ENCODE assay signal across 8 cellular contexts in genomic region chr19:14519245-14519859, GRCh38. TPM values are rescaled to one million over a fixed set of nuclear protein-coding genes. Genes with fewer than 3 reads are reported as not detected.
DNase-seq lines count a peak whose midpoint lies in the region; ATAC-seq, FAIRE-seq and TF ChIP-seq lines count a peak whose summit lies in the region.

No MANE protein-coding gene starts in this region.

- H3K27ac Mint-ChIP-seq in natural killer cell treated with Interleukin-12 subunit alpha and Interleukin-12 subunit beta and Interleukin-15 and Interleukin-18, amount 100 ng/mL, for 72 hours = peak overlapping the region; percentile 80 to 95

- H3K9me3 ChIP-seq in A673 (ENCODE audit: low read depth, low read length, poor library complexity, severe bottlenecking) = no peaks in the 10 kb centered on the region

- H3K27me3 ChIP-seq in A673 (replicated peaks; ENCODE audit: insufficient read depth, low read depth, low read length, poor library complexity) = no peaks in the 10 kb centered on the region
- H3K27me3 ChIP-seq in KMS-11 (ENCODE audit: insufficient read depth, low read depth) = no peaks in the 10 kb centered on the region

- H3K79me2 ChIP-seq in KMS-11 (ENCODE audit: insufficient read depth, low read depth) = peaks cover 23% of the 10 kb centered on the region

- CTCF ChIA-PET in A673 (lab: Charles Lee) = no interaction called here

- POLR2A ChIA-PET in A673 (lab: Charles Lee; ENCODE audit: low non-redundant PET) = no interaction called here

- H3K9ac ChIP-seq in KMS-11 = no peak overlapping the region

- intact Hi-C loops in A673 (cut with micrococcal nuclease; ENCODE audit: unreplicated experiment) = no loop called here

- H3K4me3 Mint-ChIP-seq in natural killer cell treated with Interleukin-12 subunit alpha and Interleukin-12 subunit beta and Interleukin-15 and Interleukin-18, amount 100 ng/mL, for 72 hours = peak overlapping the region; percentile 81

- peaks cover 19% of the 10 kb centered on the region for H3K4me1 ChIP-seq in A673 (ENCODE audit: insufficient read depth, low read length, poor library complexity, severe bottlenecking)
- peaks cover 22% of the 10 kb centered on the region for H3K4me1 ChIP-seq in KMS-11 (ENCODE audit: low read depth, poor library complexity, severe bottlenecking)

- ATAC-seq in natural killer cell treated with Interleukin-12 subunit alpha and Interleukin-12 subunit beta and Interleukin-15 and Interleukin-18, amount 100 ng/mL, for 72 hours = no peak
- no peak for ATAC-seq in GM21526 (IDR thresholded peaks at IDR 0.05; ENCODE audit: low FRiP score, unreplicated experiment)

- H2AFZ ChIP-seq in KMS-11 (ENCODE audit: low read depth) = no peak overlapping the region

- peaks cover 17% of the 10 kb centered on the region; the same call in 1 of the 2 replicates for H4K20me1 ChIP-seq in KMS-11 (ENCODE audit: insufficient read depth)

- H3K27ac ChIP-seq in A673 (ENCODE audit: low read depth, low read length, poor library complexity, severe bottlenecking) = peak overlapping the region; percentile 98
- no peak overlapping the region for H3K27ac ChIP-seq in KMS-11
- H3K27ac ChIP-seq in caudate nucleus (ENCODE audit: low read depth, low read length) = peak overlapping the region; percentile 99

- no peaks in the 10 kb centered on the region for H3K9me3 Mint-ChIP-seq in natural killer cell treated with Interleukin-12 subunit alpha and Interleukin-12 subunit beta and Interleukin-15 and Interleukin-18, amount 100 ng/mL, for 72 hours

- H3K4me2 ChIP-seq in KMS-11 = peak overlapping the region; percentile 48

- peaks cover 24% of the 10 kb centered on the region for H3K36me3 ChIP-seq in A673 (ENCODE audit: insufficient read depth, low read length, poor library complexity, severe bottlenecking)
- H3K36me3 ChIP-seq in KMS-11 (ENCODE audit: insufficient read depth) = peaks cover 10% of the 10 kb centered on the region; the same call in 1 of the 2 replicates

- BruUV-seq in A673 (replicated peaks; lab: Mats Ljungman, UMichigan) = no TSS peak

- peaks cover 22% of the 10 kb centered on the region for H3K36me3 Mint-ChIP-seq in natural killer cell treated with Interleukin-12 subunit alpha and Interleukin-12 subunit beta and Interleukin-15 and Interleukin-18, amount 100 ng/mL, for 72 hours

- TF ChIP-seq CTCF in A673 (conservative IDR thresholded peaks at IDR 0.05; ENCODE audit: low read depth, low read length) (no peak), KMS-11 (conservative IDR thresholded peaks at IDR 0.05; ENCODE audit: low read depth, low read length) (no peak)

- H3K27me3 Mint-ChIP-seq in natural killer cell treated with Interleukin-12 subunit alpha and Interleukin-12 subunit beta and Interleukin-15 and Interleukin-18, amount 100 ng/mL, for 72 hours = no peaks in the 10 kb centered on the region

- H3K4me3 ChIP-seq in A673 (ENCODE audit: low read depth, low read length, poor library complexity, severe bottlenecking) (no peak overlapping the region), KMS-11 (IDR thresholded peaks at IDR 0.05; ENCODE audit: insufficient read depth, low read depth, low read length) (no peak overlapping the region)

- DNase-seq in A673 (ENCODE audit: low spot score) = no peak
- no peak for DNase-seq in caudate nucleus (lab: John Stamatoyannopoulos, UW)
- no peak for DNase-seq in natural killer cell treated with Interleukin-12 subunit alpha and Interleukin-12 subunit beta and Interleukin-15 and Interleukin-18, amount 100 ng/mL, for 72 hours (ENCODE audit: low spot score)
- no peak for DNase-seq in frontal cortex (ENCODE audit: low spot score in 2 of 2)
- DNase-seq in DMS79 treated with DMSO at 0.1 percent for 48 hours (lab: John Stamatoyannopoulos, UW) = no peak
- DNase-seq in germinal center (ENCODE audit: low spot score) = no peak

- no peak for FAIRE-seq in frontal cortex (lab: Jason Lieb, UNC)

- peaks cover 49 to 63% of the 10 kb centered on the region in 2 donors for H3K4me1 Mint-ChIP-seq in natural killer cell treated with Interleukin-12 subunit alpha and Interleukin-12 subunit beta and Interleukin-15 and Interleukin-18, amount 100 ng/mL, for 72 hours (ENCODE audit: low read depth in 2 of 2)

RNA-seq across cellular contexts. Expression of gene DNAJB1, which starts 1.2 kb away (rescaled TPM):
- total RNA-seq in A673 (2021) (105 and 122 TPM in 2 replicates), frontal cortex (32.6 TPM)
- 10 to 100 TPM; 65.3 to 68.8 TPM for total RNA-seq in natural killer cell treated with Interleukin-12 subunit alpha and Interleukin-12 subunit beta and Interleukin-15 and Interleukin-18, amount 100 ng/mL, for 72 hours

RNA-seq across cellular contexts. Expression of gene TECR, which starts 10.0 kb away (rescaled TPM):
- total RNA-seq in A673 (2021) (189 and 203 TPM in 2 replicates), frontal cortex (13.9 TPM)
- total RNA-seq in natural killer cell treated with Interleukin-12 subunit alpha and Interleukin-12 subunit beta and Interleukin-15 and Interleukin-18, amount 100 ng/mL, for 72 hours = 100 to 1,000 TPM in 1 of 2 donors, 10 to 100 TPM in 1; 74.0 to 110 TPM

RNA-seq across cellular contexts. Expression of gene GIPC1, which starts 23.4 kb away (rescaled TPM):
- total RNA-seq in A673 (2021) (59.4 and 61.7 TPM in 2 replicates), frontal cortex (39.1 TPM)
- 10 to 100 TPM; 29.9 to 31.7 TPM for total RNA-seq in natural killer cell treated with Interleukin-12 subunit alpha and Interleukin-12 subunit beta and Interleukin-15 and Interleukin-18, amount 100 ng/mL, for 72 hours

RNA-seq across cellular contexts. Expression of gene PTGER1, which starts 44.2 kb away (rescaled TPM):
- 0.72 TPM in 1 of 2 replicates, not detected in the other for total RNA-seq in A673 (2021)
- under 1 TPM; 0.31 to 0.67 TPM for total RNA-seq in natural killer cell treated with Interleukin-12 subunit alpha and Interleukin-12 subunit beta and Interleukin-15 and Interleukin-18, amount 100 ng/mL, for 72 hours
- not detected for total RNA-seq in frontal cortex

RNA-seq across cellular contexts. Expression of gene NDUFB7, which starts 52.5 kb away (rescaled TPM):
- total RNA-seq in A673 (2021) (180 and 196 TPM in 2 replicates), frontal cortex (151 TPM)
- total RNA-seq in natural killer cell treated with Interleukin-12 subunit alpha and Interleukin-12 subunit beta and Interleukin-15 and Interleukin-18, amount 100 ng/mL, for 72 hours = 100 to 1,000 TPM; 109 to 167 TPM
